In the genomic region with DNA sequence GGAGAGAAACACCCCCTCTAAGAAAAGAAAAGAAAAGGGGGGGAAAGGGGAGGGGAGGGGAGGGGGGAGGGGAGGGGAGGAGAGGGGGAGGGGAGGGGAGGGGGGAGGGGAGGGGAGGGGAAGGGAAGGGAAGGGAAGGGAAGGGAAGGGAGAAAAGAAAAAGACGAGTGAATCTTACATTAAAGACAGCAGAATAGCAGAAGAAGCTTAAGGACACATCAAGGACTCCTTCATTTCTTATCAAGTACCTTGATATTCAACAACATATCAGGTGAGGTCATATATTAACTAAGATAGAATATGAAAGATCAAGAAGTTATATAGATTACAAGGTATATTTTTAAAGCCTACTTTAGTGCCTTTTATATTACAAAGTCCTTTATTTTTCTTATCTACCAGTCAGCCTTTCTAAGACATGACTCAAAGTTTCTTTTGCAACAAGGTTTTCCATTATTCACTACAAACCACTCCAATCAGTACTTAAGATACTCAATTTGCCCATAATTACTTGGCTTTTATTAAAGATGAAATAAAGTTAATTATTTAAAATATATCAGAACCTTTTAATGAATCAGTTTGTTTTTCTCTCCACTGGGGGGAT, we compare ENCODE assay signal across 26 cellular contexts. TPM values are rescaled to one million over a fixed set of nuclear protein-coding genes. Genes with fewer than 3 reads are reported as not detected.
"Had no signal": no experiment of that assay in that cellular context is flagged by ENCODE, and none has a peak within 500 bp of the region (broad histone marks: within the 10 kb centered on the region; RNA-seq: fewer than 3 reads in every experiment).

No MANE protein-coding gene starts in this region.

- DNase-seq: activated CD4-positive, alpha-beta T cell treated with anti-CD3 and anti-CD28 coated beads, Interleukin-2, amount 50 U/mL, for 4 hours; activated CD8-positive, alpha-beta memory T cell treated with anti-CD3 and anti-CD28 coated beads for 24 hours; activated CD8-positive, alpha-beta memory T cell treated with anti-CD3 and anti-CD28 coated beads, Interleukin-2, amount 50 U/mL, for 4 hours; activated T-cell treated with anti-CD3 and anti-CD28 coated beads, Interleukin-2, amount 50 U/mL, for 24 hours; cerebellar nuclear complex; effector CD4-positive, alpha-beta T cell; heart right ventricle; left lung; naive thymus-derived CD4-positive, alpha-beta T cell; occipital lobe; spleen; stimulated activated CD4-positive, alpha-beta T cell treated with anti-CD3 and anti-CD28 coated beads, Interleukin-4, amount 100 ng/mL, for 1 hour; stimulated activated naive CD4-positive, alpha-beta T cell treated with Interleukin-2 at 50 U/mL for 16 hours; T-helper 9 cell; upper lobe of left lung had no signal

- H3K27ac ChIP-seq: ascending aorta, heart right ventricle, left lung, spleen, thoracic aorta, upper lobe of left lung had no signal

- H3K4me1 ChIP-seq: ascending aorta, heart right ventricle, left lung, spleen, upper lobe of left lung had no signal

- FAIRE-seq: endometrium had no signal

- H3K4me3 ChIP-seq: ascending aorta, heart right ventricle, left lung, lung, spleen, thoracic aorta, upper lobe of left lung had no signal

- H3K27me3 ChIP-seq: ascending aorta, heart right ventricle, left lung, spleen, upper lobe of left lung had no signal

- ATAC-seq: activated naive CD4-positive, alpha-beta T cell treated with anti-CD3 and anti-CD28 coated beads, Interleukin-2, amount 50 U/mL, for 72 hours; activated T-helper 17 cell treated with anti-CD3 and anti-CD28 coated beads, Interleukin-2, amount 50 U/mL, for 72 hours; heart right ventricle; naive thymus-derived CD4-positive, alpha-beta T cell; sciatic nerve; WTC11 had no signal

- H3K36me3 ChIP-seq: ascending aorta, heart right ventricle, left lung, spleen, thoracic aorta, upper lobe of left lung had no signal

- H3K9me3 ChIP-seq: ascending aorta, heart right ventricle, left lung, spleen, thoracic aorta, upper lobe of left lung had no signal

RNA-seq across cellular contexts. Expression of a gene that starts 17.7 kb away (rescaled TPM):
- total RNA-seq: activated naive CD4-positive, alpha-beta T cell treated with anti-CD3 and anti-CD28 coated beads, Interleukin-2, amount 50 U/mL, for 72 hours; activated T-helper 17 cell treated with anti-CD3 and anti-CD28 coated beads, Interleukin-2, amount 50 U/mL, for 72 hours; kidney epithelial cell; naive thymus-derived CD4-positive, alpha-beta T cell; neural crest cell; occipital lobe; sciatic nerve; T-helper 1 cell treated with Interleukin-12 subunit alpha and Interleukin-12 subunit beta and Interleukin-4 antibody, amounts not matched to agents 30 ng/mL and 1 ng/mL, for 36 hours; thoracic aorta had no signal
- polyA plus RNA-seq: naive thymus-derived CD4-positive, alpha-beta T cell; spleen had no signal
